ENCODE assay signal across 1 cellular context in genomic region chr11:64009234-64009633, GRCh38.
TF ChIP-seq lines count a peak whose summit lies in the region.

No MANE protein-coding gene starts in this region.

TF ChIP-seq in HEK293, 187 proteins besides CTCF, POLR2A, EP300 and RAD21 (continued from another document):
- TF ChIP-seq, protein P1, sequence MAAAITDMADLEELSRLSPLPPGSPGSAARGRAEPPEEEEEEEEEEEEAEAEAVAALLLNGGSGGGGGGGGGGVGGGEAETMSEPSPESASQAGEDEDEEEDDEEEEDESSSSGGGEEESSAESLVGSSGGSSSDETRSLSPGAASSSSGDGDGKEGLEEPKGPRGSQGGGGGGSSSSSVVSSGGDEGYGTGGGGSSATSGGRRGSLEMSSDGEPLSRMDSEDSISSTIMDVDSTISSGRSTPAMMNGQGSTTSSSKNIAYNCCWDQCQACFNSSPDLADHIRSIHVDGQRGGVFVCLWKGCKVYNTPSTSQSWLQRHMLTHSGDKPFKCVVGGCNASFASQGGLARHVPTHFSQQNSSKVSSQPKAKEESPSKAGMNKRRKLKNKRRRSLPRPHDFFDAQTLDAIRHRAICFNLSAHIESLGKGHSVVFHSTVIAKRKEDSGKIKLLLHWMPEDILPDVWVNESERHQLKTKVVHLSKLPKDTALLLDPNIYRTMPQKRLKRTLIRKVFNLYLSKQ (tag by site-specific recombination; IDR thresholded peaks at IDR 0.05; ENCODE audit: borderline replicate concordance), result no peak
- no peak for TF ChIP-seq ZNF707 (tag by site-specific recombination; IDR thresholded peaks at IDR 0.05)
- peak; percentile 52 for TF ChIP-seq GLIS1 (tag by site-specific recombination; IDR thresholded peaks at IDR 0.05)
- TF ChIP-seq ZBTB48 (tag by site-specific recombination; IDR thresholded peaks at IDR 0.05), result no peak
- no peak for TF ChIP-seq ZNF701 (tag by site-specific recombination; IDR thresholded peaks at IDR 0.05)
- peak; percentile 90 for TF ChIP-seq ZFP3 (tag by site-specific recombination; IDR thresholded peaks at IDR 0.05; ENCODE audit: low read depth)
- TF ChIP-seq, protein P2, sequence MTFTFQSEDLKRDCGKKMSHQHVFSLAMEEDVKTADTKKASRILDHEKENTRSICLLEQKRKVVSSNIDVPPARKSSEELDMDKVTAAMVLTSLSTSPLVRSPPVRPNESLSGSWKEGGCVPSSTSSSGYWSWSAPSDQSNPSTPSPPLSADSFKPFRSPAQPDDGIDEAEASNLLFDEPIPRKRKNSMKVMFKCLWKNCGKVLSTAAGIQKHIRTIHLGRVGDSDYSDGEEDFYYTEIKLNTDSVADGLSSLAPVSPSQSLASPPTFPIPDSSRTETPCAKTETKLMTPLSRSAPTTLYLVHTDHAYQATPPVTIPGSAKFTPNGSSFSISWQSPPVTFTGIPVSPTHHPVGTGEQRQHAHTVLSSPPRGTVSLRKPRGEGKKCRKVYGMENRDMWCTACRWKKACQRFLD (tag by site-specific recombination; IDR thresholded peaks at IDR 0.05), result no peak
- TF ChIP-seq ZBTB17 (tag by site-specific recombination; IDR thresholded peaks at IDR 0.05), result no peak
- no peak for TF ChIP-seq ZNF560 (tag by site-specific recombination; IDR thresholded peaks at IDR 0.05; ENCODE audit: borderline replicate concordance)
